14 cellular contexts compared by ENCODE assay signal in genomic region chr7:44575054-44575453, GRCh38. TPM values are rescaled to one million over a fixed set of nuclear protein-coding genes. Genes with fewer than 3 reads are reported as not detected.
DNase-seq lines count a peak whose midpoint lies in the region; ATAC-seq and TF ChIP-seq lines count a peak whose summit lies in the region.
"Had no signal": no experiment of that assay in that cellular context is flagged by ENCODE, and none has a peak within 500 bp of the region (broad histone marks: within the 10 kb centered on the region; RNA-seq: fewer than 3 reads in every experiment).

No MANE protein-coding gene starts in this region.

- H3K4me3 ChIP-seq in AG10803 (ENCODE audit: low read length) (peak overlapping the region; percentile 95), HEK293 (ENCODE audit: low read depth, low read length) (no peak overlapping the region)

- peaks cover 40 to 70% of the 10 kb centered on the region in 2 experiments for H3K36me3 ChIP-seq in HEK293 (ENCODE audit: control insufficient read depth in 2 of 2, insufficient read depth in 1 of 2, low read length in 2 of 2)

- TF ChIP-seq CTCF in AG10803 (conservative IDR thresholded peaks at IDR 0.05; ENCODE audit: low read length) (no peak), HEK293 (tag by site-specific recombination; IDR thresholded peaks at IDR 0.05) (no peak), GM20000 (IDR thresholded peaks at IDR 0.05; ENCODE audit: extremely low read depth, missing control alignments) (no peak)

- CTCF ChIA-PET in HEK293 (lab: Yijun Ruan, JAX) = no interaction called here

- H3K9me3 Mint-ChIP-seq in activated T-helper 17 cell treated with anti-CD3 and anti-CD28 coated beads, Interleukin-2, amount 50 U/mL, for 72 hours = no peaks in the 10 kb centered on the region
- H3K9me3 Mint-ChIP-seq in memory B cell = no peaks in the 10 kb centered on the region

- peak overlapping the region; percentile 100 for H3K27ac Mint-ChIP-seq in activated T-helper 17 cell treated with anti-CD3 and anti-CD28 coated beads, Interleukin-2, amount 50 U/mL, for 72 hours
- H3K27ac Mint-ChIP-seq in memory B cell = peak overlapping the region; percentile 94

- peaks cover 24% of the 10 kb centered on the region for H3K4me1 Mint-ChIP-seq in activated T-helper 17 cell treated with anti-CD3 and anti-CD28 coated beads, Interleukin-2, amount 50 U/mL, for 72 hours
- peaks cover 33% of the 10 kb centered on the region for H3K4me1 Mint-ChIP-seq in memory B cell

- peaks cover 95% of the 10 kb centered on the region for H3K36me3 Mint-ChIP-seq in activated T-helper 17 cell treated with anti-CD3 and anti-CD28 coated beads, Interleukin-2, amount 50 U/mL, for 72 hours (ENCODE audit: low read depth)
- peaks cover 19% of the 10 kb centered on the region for H3K36me3 Mint-ChIP-seq in memory B cell

- no peak for ATAC-seq in activated T-helper 17 cell treated with anti-CD3 and anti-CD28 coated beads, Interleukin-2, amount 50 U/mL, for 72 hours (replicated peaks)
- ATAC-seq in memory B cell (ENCODE audit: low read depth) (no peak), GM19455 (IDR thresholded peaks at IDR 0.05; ENCODE audit: unreplicated experiment) (no peak)

- no peaks in the 10 kb centered on the region for H3K4me1 ChIP-seq in HEK293 (ENCODE audit: control insufficient read depth, insufficient read depth, low read length)

- DNase-seq in AG10803 (ENCODE audit: low read depth) = no peak
- no peak for DNase-seq in memory B cell (ENCODE audit: low spot score in 2 of 2)
- no peak for DNase-seq in GM20000 (ENCODE audit: low spot score)
- DNase-seq in NCI-H128 (lab: John Stamatoyannopoulos, UW; ENCODE audit: unreplicated experiment) = no peak
- no peak for DNase-seq in OCI-M1 (lab: John Stamatoyannopoulos, UW)
- DNase-seq: DMS153; NCI-H526 treated with DMSO at 0.1 percent for 48 hours; stimulated activated CD4-positive, alpha-beta T cell treated with anti-CD3 and anti-CD28 coated beads, Interleukin-2, amount 100 ng/mL, for 24 hours; tibial artery had no signal

- no peaks in the 10 kb centered on the region for H3K9me3 ChIP-seq in HEK293 (ENCODE audit: control insufficient read depth, insufficient read depth, low read depth, low read length)
- H3K9me3 ChIP-seq: tibial artery had no signal

- no peaks in the 10 kb centered on the region for H3K27me3 Mint-ChIP-seq in activated T-helper 17 cell treated with anti-CD3 and anti-CD28 coated beads, Interleukin-2, amount 50 U/mL, for 72 hours
- no peaks in the 10 kb centered on the region for H3K27me3 Mint-ChIP-seq in memory B cell

- H3K27ac ChIP-seq in HEK293 (ENCODE audit: extremely low read depth, low read depth, low read length) = no peak overlapping the region

- POLR2A ChIA-PET in HEK293 (lab: Yijun Ruan, JAX) = interaction anchor here (0.5 to 1.3 kb wide), 5 partner anchors 9 to 310 kb away, joined by 3 to 4 read pairs (median 4); partner anchors contain the start of gene PURB

- H3K4me3 Mint-ChIP-seq in activated T-helper 17 cell treated with anti-CD3 and anti-CD28 coated beads, Interleukin-2, amount 50 U/mL, for 72 hours = peak overlapping the region; percentile 100
- peak overlapping the region; percentile 89 for H3K4me3 Mint-ChIP-seq in memory B cell

TF ChIP-seq in HEK293, 187 proteins besides CTCF, POLR2A, EP300 and RAD21:
- no peak for TF ChIP-seq ZNF664 (tag by site-specific recombination; IDR thresholded peaks at IDR 0.05)
- peak; percentile 67 for TF ChIP-seq ZBTB17 (tag by site-specific recombination; IDR thresholded peaks at IDR 0.05)
- no peak for TF ChIP-seq ZNF18 (tag by site-specific recombination; IDR thresholded peaks at IDR 0.05)
- TF ChIP-seq SCRT1 (tag by site-specific recombination; IDR thresholded peaks at IDR 0.05; ENCODE audit: borderline replicate concordance) = peak; percentile 13; the same call in 1 of the 2 replicates
- peak; percentile 78 for TF ChIP-seq SCRT2 (tag by site-specific recombination; IDR thresholded peaks at IDR 0.05)
- no peak for TF ChIP-seq PRDM1 (tag by site-specific recombination; IDR thresholded peaks at IDR 0.05)
TF ChIP-seq in HEK293: peak in this region for 3.

RNA-seq across cellular contexts. Expression of gene DDX56, which starts 1.3 kb away (rescaled TPM):
- 100 to 1,000 TPM in 1 of 2 donors, 10 to 100 TPM in 1; 80.2 to 110 TPM for total RNA-seq in activated T-helper 17 cell treated with anti-CD3 and anti-CD28 coated beads, Interleukin-2, amount 50 U/mL, for 72 hours

RNA-seq across cellular contexts. Expression of gene TMED4, which starts 7.0 kb away (rescaled TPM):
- 100 to 1,000 TPM in 1 of 2 donors, 10 to 100 TPM in 1; 78.2 to 103 TPM for total RNA-seq in activated T-helper 17 cell treated with anti-CD3 and anti-CD28 coated beads, Interleukin-2, amount 50 U/mL, for 72 hours

RNA-seq across cellular contexts. Expression of gene OGDH, which starts 31.4 kb away (rescaled TPM):
- 100 to 1,000 TPM in 1 of 2 donors, 10 to 100 TPM in 1; 77.6 to 128 TPM for total RNA-seq in activated T-helper 17 cell treated with anti-CD3 and anti-CD28 coated beads, Interleukin-2, amount 50 U/mL, for 72 hours

RNA-seq across cellular contexts. Expression of gene NPC1L1, which starts 33.9 kb away (rescaled TPM):
- total RNA-seq in activated T-helper 17 cell treated with anti-CD3 and anti-CD28 coated beads, Interleukin-2, amount 50 U/mL, for 72 hours = under 1 TPM in 1 of 2 donors, not detected in 1; 0.32 TPM
- total RNA-seq: frontal cortex, mononuclear cell had no signal
